In genomic region chr6:30260036-30260504, GRCh38 we compare ENCODE assay signal across 8 cellular contexts. TPM values are rescaled to one million over a fixed set of nuclear protein-coding genes. Genes with fewer than 3 reads are reported as not detected.
DNase-seq lines count a peak whose midpoint lies in the region; ATAC-seq, FAIRE-seq and TF ChIP-seq lines count a peak whose summit lies in the region.

No MANE protein-coding gene starts in this region.

- DNase-seq in RWPE2 (ENCODE audit: low spot score) (no peak), brain microvascular endothelial cell (no peak), left lung (peak in 1 of 2 donors; percentile 78), GM19239 (ENCODE audit: insufficient read length, low spot score) (no peak), LoVo (ENCODE audit: low spot score) (no peak), OCI-M1 (lab: John Stamatoyannopoulos, UW) (no peak)
- DNase-seq in stimulated activated CD8-positive, alpha-beta memory T cell treated with anti-CD3 and anti-CD28 coated beads, Interleukin-15, amount 100 ng/mL, for 4 hours (ENCODE audit: low read depth in 2 of 2), result peak; percentile 15

- ATAC-seq in GM21576 (IDR thresholded peaks at IDR 0.05; ENCODE audit: unreplicated experiment) (peak; percentile 7), RWPE2 (ENCODE audit: low read depth) (no peak), left lung (peak; percentile 48)

- H3K27me3 ChIP-seq in RWPE2 (ENCODE audit: insufficient read depth, poor library complexity, severe bottlenecking), result no peaks in the 10 kb centered on the region
- no peaks in the 10 kb centered on the region for H3K27me3 ChIP-seq in brain microvascular endothelial cell (replicated peaks)
- H3K27me3 ChIP-seq in left lung, result peaks cover 0 to 13% of the 10 kb centered on the region in 2 donors

- no peaks in the 10 kb centered on the region for H3K36me3 ChIP-seq in RWPE2 (ENCODE audit: low read depth)
- H3K36me3 ChIP-seq in brain microvascular endothelial cell (replicated peaks), result no peaks in the 10 kb centered on the region
- H3K36me3 ChIP-seq in left lung, result no peaks in the 10 kb centered on the region

- intact Hi-C loops in left lung (cut with DNase I), result no loop called here

- H3K9me3 ChIP-seq in RWPE2 (ENCODE audit: severe bottlenecking) (no peaks in the 10 kb centered on the region), left lung (no peaks in the 10 kb centered on the region)

- H3K4me3 ChIP-seq in RWPE2 (ENCODE audit: severe bottlenecking) (peak overlapping the region; percentile 72), brain microvascular endothelial cell (ENCODE audit: low read depth, low read length) (peak overlapping the region; percentile 72), left lung (peak overlapping the region; percentile 89 to 92)

- FAIRE-seq in GM19239 (lab: Jason Lieb, UNC), result no peak

- peak; percentile 9 for TF ChIP-seq CTCF in RWPE2 (IDR thresholded peaks at IDR 0.05; ENCODE audit: poor library complexity, severe bottlenecking)
- no peak for TF ChIP-seq CTCF in brain microvascular endothelial cell (IDR thresholded peaks at IDR 0.05; ENCODE audit: low read depth, low read length, missing control alignments)
- peak in 1 of 2 donors; percentile 4 for TF ChIP-seq CTCF in left lung (IDR thresholded peaks at IDR 0.05)

- peaks cover 2% of the 10 kb centered on the region for H3K4me1 ChIP-seq in RWPE2 (ENCODE audit: insufficient read depth, poor library complexity, severe bottlenecking)
- peaks cover 5 to 13% of the 10 kb centered on the region in 2 donors for H3K4me1 ChIP-seq in left lung

- H3K27ac ChIP-seq in RWPE2 (ENCODE audit: poor library complexity, severe bottlenecking), result no peak overlapping the region
- H3K27ac ChIP-seq in brain microvascular endothelial cell, result no peak overlapping the region
- peak overlapping the region; percentile 64 to 75 for H3K27ac ChIP-seq in left lung

- in situ Hi-C loops in brain microvascular endothelial cell (cut with HindIII; ENCODE audit: low pct_ligation_motif_present, low sequenced_read_pairs), result no loop called here

RNA-seq across cellular contexts. Expression of gene TRIM26, which starts 46.9 kb away (rescaled TPM):
- total RNA-seq in left lung, result 10 to 100 TPM; 40.0 to 51.3 TPM

Comparison
In these comparisons a context has a peak if more than half of its experiments do, and no peak if none do; other contexts are left out.
1. DNase-seq: peak in stimulated activated CD8-positive, alpha-beta memory T cell treated with anti-CD3 and anti-CD28 coated beads, Interleukin-15, amount 100 ng/mL, for 4 hours (2 of 2); none in RWPE2 (single experiment), brain microvascular endothelial cell (single experiment), GM19239 (single experiment), LoVo (single experiment) and OCI-M1 (single experiment).
2. H3K27ac ChIP-seq: peak in left lung (2 of 2); none in RWPE2 (single experiment) and brain microvascular endothelial cell (single experiment).
3. Peak in every context shown above with its lines, with median percentiles within 50 percentile points of each other: H3K4me3 ChIP-seq.